18 cellular contexts compared by ENCODE assay signal in the genomic region with DNA sequence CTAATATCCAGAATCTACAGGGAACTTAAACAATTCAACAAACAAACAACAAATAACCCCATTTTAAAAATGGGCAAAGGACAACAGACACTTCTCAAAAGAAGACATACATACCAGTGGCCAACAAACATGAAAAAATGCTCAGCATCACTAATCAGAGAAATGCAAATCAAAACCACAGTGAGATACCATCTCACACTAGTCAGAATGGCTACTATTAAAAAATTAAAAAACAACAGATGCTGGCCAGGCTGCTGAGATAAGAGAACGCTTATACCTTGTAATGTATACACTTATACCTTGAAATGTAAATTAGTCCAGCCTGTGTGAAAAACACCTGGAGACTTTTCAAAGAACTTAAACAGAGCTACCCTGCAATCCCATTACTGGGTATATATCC.
"Had no signal": no experiment of that assay in that cellular context is flagged by ENCODE, and none has a peak within 500 bp of the region (broad histone marks: within the 10 kb centered on the region; RNA-seq: fewer than 3 reads in every experiment).

No MANE protein-coding gene starts in this region.

- H3K4me1 ChIP-seq: pancreas, upper lobe of left lung had no signal

- H3K27ac ChIP-seq: pancreas, suprapubic skin, upper lobe of left lung, VCaP had no signal

- H3K27me3 ChIP-seq: pancreas, suprapubic skin, upper lobe of left lung had no signal

- H3K9me3 ChIP-seq: pancreas, suprapubic skin, upper lobe of left lung had no signal

- ATAC-seq: activated CD4-positive, alpha-beta T cell treated with anti-CD3 and anti-CD28 coated beads for 36 hours; activated CD8-positive, alpha-beta T cell treated with anti-CD3 and anti-CD28 coated beads, Interleukin-2, amount 10 ng/mL, durations not matched to agents 7 days and 5 days; left colon; pancreas; stimulated activated naive CD8-positive, alpha-beta T cell treated with anti-CD3 and anti-CD28 coated beads, Interleukin-15, Interleukin-2, amounts not matched to agents 100 U/mL and 50 U/mL, for 24 hours had no signal

- H3K4me3 ChIP-seq: lung, pancreas, suprapubic skin, upper lobe of left lung had no signal

- H3K36me3 ChIP-seq: pancreas, suprapubic skin, upper lobe of left lung had no signal

- DNase-seq: activated CD4-positive, alpha-beta T cell treated with anti-CD3 and anti-CD28 coated beads for 36 hours; activated CD8-positive, alpha-beta memory T cell treated with anti-CD3 and anti-CD28 coated beads, Interleukin-2, amount 50 U/mL, for 48 hours; activated CD8-positive, alpha-beta T cell treated with anti-CD3 and anti-CD28 coated beads, Interleukin-2, amount 10 ng/mL, durations not matched to agents 7 days and 5 days; activated naive CD4-positive, alpha-beta T cell treated with anti-CD3 and anti-CD28 coated beads for 36 hours; endodermal cell; erythroblast; immature natural killer cell; left colon; midbrain; naive B cell; pancreas; stimulated activated CD4-positive, alpha-beta T cell treated with anti-CD3 and anti-CD28 coated beads, Interleukin-4, amount 100 ng/mL, for 1 hour; stimulated activated CD8-positive, alpha-beta memory T cell treated with anti-CD3 and anti-CD28 coated beads, Interleukin-4, amount 100 ng/mL, for 48 hours; stimulated activated naive CD8-positive, alpha-beta T cell treated with anti-CD3 and anti-CD28 coated beads, Interleukin-15, Interleukin-2, amounts not matched to agents 100 U/mL and 50 U/mL, for 24 hours; upper lobe of left lung had no signal
